In the genomic region with DNA sequence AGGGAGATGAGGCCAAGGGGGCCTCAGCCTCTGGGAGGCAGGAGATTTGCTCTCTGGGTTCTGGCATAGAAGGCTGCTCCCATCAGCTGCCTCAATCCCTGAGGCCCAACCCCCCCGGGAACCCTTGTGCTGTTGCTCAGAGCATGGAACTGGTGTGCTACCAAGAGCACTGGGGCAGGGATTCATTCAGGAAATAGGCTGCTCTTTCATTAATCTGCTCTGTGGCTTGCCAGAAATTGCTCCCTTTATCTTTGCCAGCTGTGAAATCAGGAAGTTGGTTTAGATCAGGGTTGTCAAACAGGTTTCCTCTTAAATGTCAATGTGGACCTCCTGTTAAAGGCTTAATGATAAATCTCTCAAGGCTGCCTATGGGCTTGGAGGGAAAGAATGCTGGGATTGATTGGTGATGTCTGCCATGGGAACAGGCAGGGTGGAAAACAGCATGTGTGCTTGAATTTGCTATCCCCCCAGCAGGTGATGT, we compare ENCODE assay signal across 1 cellular context.
TF ChIP-seq lines count a peak whose summit lies in the region.

No MANE protein-coding gene starts in this region.

TF ChIP-seq in GM12878, 131 proteins besides CTCF, POLR2A, EP300 and RAD21 (continued from another document):
- TF ChIP-seq MLLT1 (IDR thresholded peaks at IDR 0.05) (0 out of 2 replicates have a peak, but pooled peaks have one; percentile 24), TCF12 (IDR thresholded peaks at IDR 0.05; ENCODE audit: low read depth, low read length) (no peak), SPI1 (IDR thresholded peaks at IDR 0.05; ENCODE audit: borderline replicate concordance, insufficient read depth, low read depth, low read length) (no peak), ZNF622 (IDR thresholded peaks at IDR 0.05) (no peak)
